In genomic region chr9:129997706-129998105, GRCh38 we compare ENCODE assay signal across 8 cellular contexts. TPM values are rescaled to one million over a fixed set of nuclear protein-coding genes. Genes with fewer than 3 reads are reported as not detected.
DNase-seq lines count a peak whose midpoint lies in the region; ATAC-seq, FAIRE-seq and TF ChIP-seq lines count a peak whose summit lies in the region.
"Not testable (repeated sequence)": the region's sequence is repeated elsewhere in the genome, so short reads cannot be mapped to it uniquely, and the experiment has no call there.

No MANE protein-coding gene starts in this region.

- H2AFZ ChIP-seq in Karpas-422 (ENCODE audit: low read length); K562 (ENCODE audit: low read depth, low read length): not testable (repeated sequence)

- not testable (repeated sequence) for TF ChIP-seq RAD21 in K562 (CRISPR knock-in tag; conservative IDR thresholded peaks at IDR 0.05 in 1 of 2, IDR thresholded peaks at IDR 0.05 in 1 of 2)

- peak overlapping the region in 1 of 7 donors; percentile 69 for H3K4me3 Mint-ChIP-seq in CD8-positive, alpha-beta memory T cell
- peak overlapping the region; percentile 33 for H3K4me3 Mint-ChIP-seq in T-helper 17 cell
- not testable (repeated sequence) for H3K4me3 Mint-ChIP-seq in memory B cell
- H3K4me3 Mint-ChIP-seq in stimulated activated naive B cell treated with anti-CD40 and anti-IgM and Interleukin-4, amounts not matched to agents 10 μg/mL and 1 μg/mL and 100 μg/mL, for 72 hours, result peak overlapping the region in 1 of 2 donors; percentile 25

- H3K4me1 Mint-ChIP-seq in CD8-positive, alpha-beta memory T cell, result peaks cover 64 to 83% (median 73%) of the 10 kb centered on the region in 3 donors
- H3K4me1 Mint-ChIP-seq in T-helper 17 cell (peaks cover 55% of the 10 kb centered on the region), memory B cell (peaks cover 35% of the 10 kb centered on the region)
- peaks cover 35 to 67% of the 10 kb centered on the region in 2 donors for H3K4me1 Mint-ChIP-seq in stimulated activated naive B cell treated with anti-CD40 and anti-IgM and Interleukin-4, amounts not matched to agents 10 μg/mL and 1 μg/mL and 100 μg/mL, for 72 hours

- H3K27ac Mint-ChIP-seq in CD8-positive, alpha-beta memory T cell, result peak overlapping the region in 5 of 8 donors; percentile 36 to 95 (median 92)
- H3K27ac Mint-ChIP-seq in T-helper 17 cell (peak overlapping the region; percentile 93), memory B cell (peak overlapping the region; percentile 100)
- H3K27ac Mint-ChIP-seq in stimulated activated naive B cell treated with anti-CD40 and anti-IgM and Interleukin-4, amounts not matched to agents 10 μg/mL and 1 μg/mL and 100 μg/mL, for 72 hours, result peak overlapping the region; percentile 76

- peaks cover 65% of the 10 kb centered on the region for H3K4me1 ChIP-seq in CD8-positive, alpha-beta memory T cell (ENCODE audit: insufficient read depth, low read length)
- H3K4me1 ChIP-seq in Karpas-422 (ENCODE audit: low read length) (peaks cover 85% of the 10 kb centered on the region), K562 (replicated peaks in 1 of 2; ENCODE audit: control insufficient read depth in 2 of 2, insufficient read depth in 2 of 2, low read length in 2 of 2) (peaks cover 9 to 18% of the 10 kb centered on the region in 2 experiments; a peak in 4 of 5 replicates)

- not testable (repeated sequence) for H3K27ac ChIP-seq in CD8-positive, alpha-beta memory T cell (ENCODE audit: low read depth, low read length); K562 (ENCODE audit: extremely low read depth, low read depth, low read length)
- H3K27ac ChIP-seq in Karpas-422 (ENCODE audit: low read length), result peak overlapping the region; percentile 97

- H3K9me3 ChIP-seq in CD8-positive, alpha-beta memory T cell (ENCODE audit: low read length); Karpas-422 (ENCODE audit: low read length); T-helper 17 cell (ENCODE audit: control insufficient read depth, low read length, poor library complexity, severe bottlenecking); K562 (replicated peaks; ENCODE audit: control insufficient read depth, insufficient read depth, low read depth, low read length): not testable (repeated sequence)

- CTCF ChIA-PET in CD8-positive, alpha-beta memory T cell (lab: Charles Lee), result interaction anchor here (0.8 to 1.4 kb wide), 3 partner anchors 16 to 112 kb away, joined by 3 read pairs; no protein-coding TSS in a partner anchor
- CTCF ChIA-PET in K562 (lab: Yijun Ruan, JAX; ENCODE audit: low intra/inter-chr PET ratio), result not testable (repeated sequence)

- peaks cover 96% of the 10 kb centered on the region for H3K79me2 ChIP-seq in Karpas-422 (ENCODE audit: low read length)
- H3K79me2 ChIP-seq in K562 (ENCODE audit: control insufficient read depth, insufficient read depth, low read length), result not testable (repeated sequence)

- H3K4me3 ChIP-seq in CD8-positive, alpha-beta memory T cell (ENCODE audit: low read length); K562: not testable (repeated sequence)
- H3K4me3 ChIP-seq in Karpas-422 (ENCODE audit: low read length), result 0 out of 2 replicates have a peak overlapping the region, but pooled peaks have one; percentile 63

- 100% methylated on average over 3 of the region's 3 CpGs for WGBS in K562 (ENCODE audit: insufficient coverage, low coverage, missing lambda C conversion rate)

- peaks cover 4 to 49% (median 14%) of the 10 kb centered on the region in 3 donors for H3K36me3 Mint-ChIP-seq in CD8-positive, alpha-beta memory T cell
- H3K36me3 Mint-ChIP-seq in T-helper 17 cell (ENCODE audit: low read depth) (peaks cover 10% of the 10 kb centered on the region), memory B cell (peaks cover 13% of the 10 kb centered on the region)
- peaks cover 41 to 60% of the 10 kb centered on the region in 2 donors for H3K36me3 Mint-ChIP-seq in stimulated activated naive B cell treated with anti-CD40 and anti-IgM and Interleukin-4, amounts not matched to agents 10 μg/mL and 1 μg/mL and 100 μg/mL, for 72 hours

- FAIRE-seq in K562 (lab: Jason Lieb, UNC), result not testable (repeated sequence)

- not testable (repeated sequence) for H3K36me3 ChIP-seq in CD8-positive, alpha-beta memory T cell (ENCODE audit: insufficient read depth, low read length); Karpas-422 (ENCODE audit: insufficient read depth, low read length); K562 (ENCODE audit: control insufficient read depth, insufficient read depth, low read length)

- intact Hi-C loops in K562 (cut with micrococcal nuclease), result not testable (repeated sequence)

- TF ChIP-seq CTCF in K562 (IDR thresholded peaks at IDR 0.05 in 2 of 3, conservative IDR thresholded peaks at IDR 0.05 in 1 of 3; ENCODE audit: insufficient read depth in 2 of 3, low read depth in 1 of 3, low read length in 3 of 3), result not testable (repeated sequence)

- POLR2A ChIA-PET in CD8-positive, alpha-beta memory T cell (lab: Charles Lee), result interaction anchor here (1.2 kb wide), 1 partner anchor 10 kb away, joined by 10 read pairs; no protein-coding TSS in a partner anchor
- POLR2A ChIA-PET in K562 (lab: Yijun Ruan, JAX), result interaction anchor here (0.6 to 0.8 kb wide), 2 partner anchors 15 to 27 kb away, joined by 3 read pairs; no protein-coding TSS in a partner anchor

- not testable (repeated sequence) for H3K9me2 ChIP-seq in Karpas-422 (replicated peaks; ENCODE audit: insufficient read depth, low read length)

- H3K9ac ChIP-seq in Karpas-422 (ENCODE audit: low read length), result peak overlapping the region; percentile 78
- not testable (repeated sequence) for H3K9ac ChIP-seq in K562 (ENCODE audit: insufficient read depth in 1 of 2, low read depth in 2 of 2, low read length in 2 of 2)

- not testable (repeated sequence) for H3K27me3 Mint-ChIP-seq in CD8-positive, alpha-beta memory T cell; T-helper 17 cell; memory B cell; stimulated activated naive B cell treated with anti-CD40 and anti-IgM and Interleukin-4, amounts not matched to agents 10 μg/mL and 1 μg/mL and 100 μg/mL, for 72 hours

- in situ Hi-C loops in K562 (cut with MboI), result not testable (repeated sequence)

- not testable (repeated sequence) for H3K27me3 ChIP-seq in CD8-positive, alpha-beta memory T cell (ENCODE audit: insufficient read depth, low read length, poor library complexity, severe bottlenecking); Karpas-422 (ENCODE audit: low read length); K562 (ENCODE audit: control insufficient read depth in 2 of 2, insufficient read depth in 2 of 2, low read length in 2 of 2)

- TF ChIP-seq POLR2A in K562 (conservative IDR thresholded peaks at IDR 0.05), result not testable (repeated sequence)

- ATAC-seq in T-helper 17 cell; K562; memory B cell (ENCODE audit: low read depth); stimulated activated naive B cell treated with anti-CD40 and anti-IgM and Interleukin-4, amounts not matched to agents 10 μg/mL and 1 μg/mL and 100 μg/mL, for 72 hours (replicated peaks): not testable (repeated sequence)

- not testable (repeated sequence) for H4K20me1 ChIP-seq in Karpas-422 (ENCODE audit: insufficient read depth, low read depth, low read length); K562 (replicated peaks; ENCODE audit: control insufficient read depth, insufficient read depth, low read length)

- DNase-seq in CD8-positive, alpha-beta memory T cell; Karpas-422; T-helper 17 cell; K562 (ENCODE audit: extremely low read depth in 1 of 4, low spot score in 3 of 4); memory B cell (ENCODE audit: low spot score in 2 of 2); stimulated activated naive B cell treated with anti-CD40 and anti-IgM and Interleukin-4, amounts not matched to agents 10 μg/mL and 1 μg/mL and 100 μg/mL, for 72 hours: not testable (repeated sequence)
- peak; percentile 38 for DNase-seq in activated CD8-positive, alpha-beta memory T cell treated with anti-CD3 and anti-CD28 coated beads for 24 hours
- DNase-seq in activated effector memory CD4-positive, alpha-beta T cell treated with anti-CD3 and anti-CD28 coated beads, Interleukin-2, amount 50 U/mL, for 16 hours, result peak; percentile 60

- TF ChIP-seq EP300 in K562 (IDR thresholded peaks at IDR 0.05; ENCODE audit: low read length), result not testable (repeated sequence)

- H3K4me2 ChIP-seq in Karpas-422 (ENCODE audit: low read depth, low read length, poor library complexity, severe bottlenecking), result peak overlapping the region; percentile 84
- not testable (repeated sequence) for H3K4me2 ChIP-seq in K562 (ENCODE audit: insufficient read depth, low read length)

- BruUV-seq in K562 (replicated peaks; lab: Mats Ljungman, UMichigan), result not testable (repeated sequence)

- H3K9me3 Mint-ChIP-seq in CD8-positive, alpha-beta memory T cell; memory B cell; stimulated activated naive B cell treated with anti-CD40 and anti-IgM and Interleukin-4, amounts not matched to agents 10 μg/mL and 1 μg/mL and 100 μg/mL, for 72 hours: not testable (repeated sequence)

- not testable (repeated sequence) for H3K9me1 ChIP-seq in K562 (ENCODE audit: control insufficient read depth, insufficient read depth, low read length)

RNA-seq across cellular contexts. Expression of gene FNBP1, which starts 45.3 kb away (rescaled TPM):
- total RNA-seq in CD8-positive, alpha-beta memory T cell, result 100 to 1,000 TPM; 226 to 230 TPM
- 176 TPM for polyA plus RNA-seq in CD8-positive, alpha-beta memory T cell
- total RNA-seq in Karpas-422 (2014; rRNA removed; shearing (Covaris generic); ENCODE audit: low replicate concordance), result 205 and 280 TPM in 2 replicates
- 100 to 1,000 TPM; 219 to 221 TPM for total RNA-seq in T-helper 17 cell
- total RNA-seq in K562 (2011; cell fraction: chromatin; rRNA removed; ENCODE audit: low replicate concordance), result 24.0 and 44.9 TPM in 2 replicates
- 8.5 and 10.9 TPM in 2 replicates for total RNA-seq in K562 (2011; cell fraction: nucleolus; rRNA removed)
- total RNA-seq in K562 (2011; cell fraction: nucleoplasm; rRNA removed), result 10.9 and 12.6 TPM in 2 replicates
- total RNA-seq in K562 (2014; rRNA removed), result 8.2 and 8.4 TPM in 2 replicates
- total RNA-seq in K562 (2014; rRNA removed; fragmentation: Illumina TruSeq; extraction: Trizol), result 6.9 and 13.2 TPM in 2 replicates
- total RNA-seq in K562 (2015; rRNA removed; fragmentation: Illumina TruSeq; extraction: Trizol), result 13.5 and 14.9 TPM in 2 replicates
- total RNA-seq in K562 (2021), result 8.5 and 10.7 TPM in 2 replicates
- 7.2 and 7.6 TPM in 2 replicates for polyA plus RNA-seq in K562 (2011; rRNA removed)
- polyA plus RNA-seq in K562 (2011; cell fraction: cytosol; rRNA removed), result 2.2 and 4.2 TPM in 2 replicates
- polyA plus RNA-seq in K562 (2011; cell fraction: nucleus; rRNA removed), result 5.8 and 7.6 TPM in 2 replicates
- polyA plus RNA-seq in K562 (2012), result 8.7 and 10.5 TPM in 2 replicates
- polyA plus RNA-seq in K562 (2014; fragmentation: Illumina TruSeq; extraction: Trizol), result 6.1 TPM in 2 replicates
- polyA plus RNA-seq in K562 (2014; fragmentation: Nextera tagmentation; extraction: Ambion mirVana), result 1 to 10 TPM; 1.8 to 2.2 TPM
- 5.4 and 8.0 TPM in 2 replicates for polyA plus RNA-seq in K562 (2014; rRNA removed)
- polyA minus RNA-seq in K562 (2011; rRNA and poly(A)+ RNA removed), result 33.5 and 42.5 TPM in 2 replicates
- polyA minus RNA-seq in K562 (2011; cell fraction: cytosol; rRNA and poly(A)+ RNA removed), result 7.9 and 8.7 TPM in 2 replicates
- polyA minus RNA-seq in K562 (2011; cell fraction: nucleus; rRNA and poly(A)+ RNA removed), result 3.4 and 8.0 TPM in 2 replicates

RNA-seq across cellular contexts. Expression of gene GPR107, which starts 56.0 kb away (rescaled TPM):
- total RNA-seq in CD8-positive, alpha-beta memory T cell, result 10 to 100 TPM; 21.3 to 21.4 TPM
- 4.2 TPM for polyA plus RNA-seq in CD8-positive, alpha-beta memory T cell
- 9.6 and 11.6 TPM in 2 replicates for total RNA-seq in Karpas-422 (2014; rRNA removed; shearing (Covaris generic); ENCODE audit: low replicate concordance)
- 10 to 100 TPM; 22.1 to 26.2 TPM for total RNA-seq in T-helper 17 cell
- 92.0 and 106 TPM in 2 replicates for total RNA-seq in K562 (2011; cell fraction: chromatin; rRNA removed; ENCODE audit: low replicate concordance)
- total RNA-seq in K562 (2011; cell fraction: nucleolus; rRNA removed), result 120 and 136 TPM in 2 replicates
- 83.9 and 108 TPM in 2 replicates for total RNA-seq in K562 (2011; cell fraction: nucleoplasm; rRNA removed)
- 9.2 and 10.0 TPM in 2 replicates for total RNA-seq in K562 (2014; rRNA removed)
- 12.4 and 14.5 TPM in 2 replicates for total RNA-seq in K562 (2014; rRNA removed; fragmentation: Illumina TruSeq; extraction: Trizol)
- total RNA-seq in K562 (2015; rRNA removed; fragmentation: Illumina TruSeq; extraction: Trizol), result 13.5 and 14.6 TPM in 2 replicates
- 20.3 and 21.8 TPM in 2 replicates for total RNA-seq in K562 (2021)
- polyA plus RNA-seq in K562 (2011; rRNA removed), result 28.2 and 34.6 TPM in 2 replicates
- 9.8 and 15.6 TPM in 2 replicates for polyA plus RNA-seq in K562 (2011; cell fraction: cytosol; rRNA removed)
- polyA plus RNA-seq in K562 (2011; cell fraction: nucleus; rRNA removed), result 23.2 and 28.9 TPM in 2 replicates
- polyA plus RNA-seq in K562 (2012), result 17.3 and 22.6 TPM in 2 replicates
- 19.5 and 27.8 TPM in 2 replicates for polyA plus RNA-seq in K562 (2014; fragmentation: Illumina TruSeq; extraction: Trizol)
- polyA plus RNA-seq in K562 (2014; fragmentation: Nextera tagmentation; extraction: Ambion mirVana), result 1 to 10 TPM; 3.2 to 3.5 TPM
- polyA plus RNA-seq in K562 (2014; rRNA removed), result 13.7 and 14.4 TPM in 2 replicates
- 29.5 and 33.6 TPM in 2 replicates for polyA minus RNA-seq in K562 (2011; rRNA and poly(A)+ RNA removed)
- polyA minus RNA-seq in K562 (2011; cell fraction: cytosol; rRNA and poly(A)+ RNA removed), result 13.0 and 13.7 TPM in 2 replicates
- 12.8 and 25.0 TPM in 2 replicates for polyA minus RNA-seq in K562 (2011; cell fraction: nucleus; rRNA and poly(A)+ RNA removed)
